15 cellular contexts compared by ENCODE assay signal in genomic region chr17:80771612-80772005, GRCh38.
"Had no signal": no experiment of that assay in that cellular context is flagged by ENCODE, and none has a peak within 500 bp of the region (broad histone marks: within the 10 kb centered on the region; RNA-seq: fewer than 3 reads in every experiment).

No MANE protein-coding gene starts in this region.

- H3K27me3 Mint-ChIP-seq: activated B cell treated with CpG ODN at 0.5 μM for 24 hours; stimulated activated memory B cell treated with anti-CD40 and anti-IgM and Interleukin-4, amounts not matched to agents 10 μg/mL and 1 μg/mL and 100 μg/mL, for 72 hours; T-helper 17 cell had no signal

- DNase-seq: activated B cell treated with CpG ODN at 0.5 μM for 24 hours; activated CD4-positive, alpha-beta T cell treated with anti-CD3 and anti-CD28 coated beads, Interleukin-2, amount 50 U/mL, for 4 hours; activated T-cell treated with anti-CD3 and anti-CD28 coated beads, Interleukin-2, amount 50 U/mL, for 4 hours; amygdala; body of pancreas; caudate nucleus; colonic mucosa; ovary; T-helper 17 cell; thyroid gland; uterus had no signal

- H3K27me3 ChIP-seq: body of pancreas, colonic mucosa, neural progenitor cell, ovary, thyroid gland, uterus had no signal

- H3K27ac Mint-ChIP-seq: activated B cell treated with CpG ODN at 0.5 μM for 24 hours; stimulated activated memory B cell treated with anti-CD40 and anti-IgM and Interleukin-4, amounts not matched to agents 10 μg/mL and 1 μg/mL and 100 μg/mL, for 72 hours; T-helper 17 cell had no signal

- H3K9me3 Mint-ChIP-seq: activated B cell treated with CpG ODN at 0.5 μM for 24 hours; activated T-cell treated with anti-CD3 and anti-CD28 coated beads, Interleukin-2, amount 50 U/mL, for 4 hours; neural progenitor cell; stimulated activated memory B cell treated with anti-CD40 and anti-IgM and Interleukin-4, amounts not matched to agents 10 μg/mL and 1 μg/mL and 100 μg/mL, for 72 hours had no signal

- H3K9ac ChIP-seq: neural progenitor cell had no signal

- ATAC-seq: activated T-cell treated with anti-CD3 and anti-CD28 coated beads, Interleukin-2, amount 50 U/mL, for 4 hours; body of pancreas; esophagus mucosa; stimulated activated memory B cell treated with anti-CD40 and anti-IgM and Interleukin-4, amounts not matched to agents 10 μg/mL and 1 μg/mL and 100 μg/mL, for 72 hours; T-helper 17 cell had no signal

- H3K4me3 ChIP-seq: body of pancreas, colonic mucosa, lung, neural progenitor cell, ovary, thyroid gland, uterus had no signal

- H3K36me3 ChIP-seq: colonic mucosa, neural progenitor cell, ovary, thyroid gland, uterus had no signal

- H3K27ac ChIP-seq: body of pancreas, colonic mucosa, neural progenitor cell, ovary, thyroid gland, uterus had no signal

- H3K4me2 ChIP-seq: neural progenitor cell had no signal

- H3K9me3 ChIP-seq: body of pancreas, colonic mucosa, ovary, thyroid gland, uterus had no signal

- H3K4me1 ChIP-seq: body of pancreas, colonic mucosa, thyroid gland had no signal

- H2AFZ ChIP-seq: neural progenitor cell had no signal

- H3K4me3 Mint-ChIP-seq: activated B cell treated with CpG ODN at 0.5 μM for 24 hours; activated T-cell treated with anti-CD3 and anti-CD28 coated beads, Interleukin-2, amount 50 U/mL, for 4 hours; neural progenitor cell; stimulated activated memory B cell treated with anti-CD40 and anti-IgM and Interleukin-4, amounts not matched to agents 10 μg/mL and 1 μg/mL and 100 μg/mL, for 72 hours; T-helper 17 cell had no signal
